14 cellular contexts compared by ENCODE assay signal in the genomic region with DNA sequence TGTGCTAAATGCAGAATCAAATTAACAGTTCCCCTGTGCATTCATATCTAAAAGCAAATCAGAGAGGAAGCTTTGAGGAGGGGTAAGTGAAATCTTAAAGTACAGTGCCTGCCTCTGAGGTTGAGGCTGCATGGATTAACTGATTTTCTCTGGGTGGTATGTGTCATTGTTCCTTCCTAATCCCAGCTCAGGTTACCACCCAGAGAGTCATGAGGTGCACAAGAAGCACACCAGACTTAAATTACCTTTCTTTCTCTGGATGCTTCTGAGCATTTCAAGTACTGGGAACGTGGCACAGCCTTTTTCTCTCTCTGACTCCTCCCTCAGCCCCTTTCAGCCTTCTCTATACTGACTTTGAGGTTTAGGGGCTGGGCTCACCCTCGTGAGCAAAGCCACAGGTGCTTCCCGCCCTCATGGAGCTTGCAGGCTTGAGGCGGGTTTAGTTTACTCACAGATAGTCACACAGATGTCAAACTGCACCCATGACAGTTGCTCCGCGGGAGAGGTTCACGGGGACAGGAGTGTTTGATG.
DNase-seq lines count a peak whose midpoint lies in the region; ATAC-seq and TF ChIP-seq lines count a peak whose summit lies in the region.
"Had no signal": no experiment of that assay in that cellular context is flagged by ENCODE, and none has a peak within 500 bp of the region (broad histone marks: within the 10 kb centered on the region; RNA-seq: fewer than 3 reads in every experiment).

No MANE protein-coding gene starts in this region.

- no peaks in the 10 kb centered on the region for H3K27me3 ChIP-seq in H7 (ENCODE audit: control insufficient read depth, insufficient read depth, low read length)
- H3K27me3 ChIP-seq in foreskin keratinocyte = no peaks in the 10 kb centered on the region
- no peaks in the 10 kb centered on the region for H3K27me3 ChIP-seq in ascending aorta
- H3K27me3 ChIP-seq: MG63, Peyer's patch had no signal

- H3K4me3 ChIP-seq in H7 (ENCODE audit: insufficient read depth, low read depth, low read length) (no peak overlapping the region), ascending aorta (no peak overlapping the region)
- H3K4me3 ChIP-seq: HAP-1, MG63, Peyer's patch, skin epidermis had no signal

- H3K9me3 ChIP-seq in ascending aorta = no peaks in the 10 kb centered on the region
- H3K9me3 ChIP-seq: HAP-1, MG63, Peyer's patch had no signal

- TF ChIP-seq CTCF in foreskin keratinocyte (conservative IDR thresholded peaks at IDR 0.05) (no peak), ascending aorta (IDR thresholded peaks at IDR 0.05) (no peak)

- H3K27ac Mint-ChIP-seq in T-cell = peak overlapping the region; percentile 32 to 67

- H3K27me3 Mint-ChIP-seq in T-cell = no peaks in the 10 kb centered on the region

- peaks cover 0 to 5% (median 0%) of the 10 kb centered on the region in 3 donors for H3K9me3 Mint-ChIP-seq in T-cell

- H3K4me1 Mint-ChIP-seq in T-cell = peaks cover 84 to 92% (median 87%) of the 10 kb centered on the region in 3 donors

- intact Hi-C loops in ascending aorta (cut with DNase I) = no loop called here

- H3K27ac ChIP-seq in foreskin keratinocyte = no peak overlapping the region
- H3K27ac ChIP-seq in ascending aorta = no peak overlapping the region
- H3K27ac ChIP-seq: 22Rv1, Peyer's patch, skin epidermis had no signal

- H3K4me1 ChIP-seq in foreskin keratinocyte = peaks cover 6% of the 10 kb centered on the region
- H3K4me1 ChIP-seq in ascending aorta = no peaks in the 10 kb centered on the region
- H3K4me1 ChIP-seq: HAP-1, Peyer's patch had no signal

- H3K36me3 ChIP-seq in H7 (replicated peaks; ENCODE audit: control insufficient read depth, insufficient read depth, low read length) (no peaks in the 10 kb centered on the region), ascending aorta (no peaks in the 10 kb centered on the region)
- H3K36me3 ChIP-seq: HAP-1, MG63, Peyer's patch had no signal

- H3K4me3 Mint-ChIP-seq in T-cell = peak overlapping the region in 1 of 3 donors; percentile 38

- ATAC-seq in T-cell (replicated peaks in 1 of 4) (peak in 3 of 4 experiments; percentile 23 to 57 (median 49)), foreskin keratinocyte (peak; percentile 49)

- peaks cover 13% of the 10 kb centered on the region for H3K36me3 Mint-ChIP-seq in T-cell

- CTCF ChIA-PET in T-cell (lab: Charles Lee) = no interaction called here

- POLR2A ChIA-PET in T-cell (lab: Charles Lee) = interaction anchor here in 1 of 2 donors (0.6 kb wide), 1 partner anchor 561 kb away, joined by 4 read pairs; no protein-coding TSS in a partner anchor

- DNase-seq in DMS79 treated with DMSO at 0.1 percent for 48 hours (lab: John Stamatoyannopoulos, UW) = peak; percentile 43
- DNase-seq in DMS79 (lab: John Stamatoyannopoulos, UW) = no peak
- peak; percentile 43 for DNase-seq in H7
- peak in 5 of 34 experiments; percentile 4 to 22 (median 13) for DNase-seq in T-cell
- no peak for DNase-seq in foreskin keratinocyte
- DNase-seq in amniotic stem cell (lab: John Stamatoyannopoulos, UW) = no peak
- DNase-seq in ascending aorta (ENCODE audit: low spot score in 2 of 2) = no peak
- no peak for DNase-seq in effector CD8-positive, alpha-beta T cell (lab: John Stamatoyannopoulos, UW)
- DNase-seq: MG63, NCI-H345, Peyer's patch had no signal

Comparison
In these comparisons a context has a peak if more than half of its experiments do, and no peak if none do; other contexts are left out.
1. DNase-seq: peak in DMS79 treated with DMSO at 0.1 percent for 48 hours (single experiment) and H7 (single experiment); none in DMS79 (single experiment), foreskin keratinocyte (0 of 2), amniotic stem cell (single experiment), ascending aorta (0 of 2) and effector CD8-positive, alpha-beta T cell (single experiment).